In the genomic region with DNA sequence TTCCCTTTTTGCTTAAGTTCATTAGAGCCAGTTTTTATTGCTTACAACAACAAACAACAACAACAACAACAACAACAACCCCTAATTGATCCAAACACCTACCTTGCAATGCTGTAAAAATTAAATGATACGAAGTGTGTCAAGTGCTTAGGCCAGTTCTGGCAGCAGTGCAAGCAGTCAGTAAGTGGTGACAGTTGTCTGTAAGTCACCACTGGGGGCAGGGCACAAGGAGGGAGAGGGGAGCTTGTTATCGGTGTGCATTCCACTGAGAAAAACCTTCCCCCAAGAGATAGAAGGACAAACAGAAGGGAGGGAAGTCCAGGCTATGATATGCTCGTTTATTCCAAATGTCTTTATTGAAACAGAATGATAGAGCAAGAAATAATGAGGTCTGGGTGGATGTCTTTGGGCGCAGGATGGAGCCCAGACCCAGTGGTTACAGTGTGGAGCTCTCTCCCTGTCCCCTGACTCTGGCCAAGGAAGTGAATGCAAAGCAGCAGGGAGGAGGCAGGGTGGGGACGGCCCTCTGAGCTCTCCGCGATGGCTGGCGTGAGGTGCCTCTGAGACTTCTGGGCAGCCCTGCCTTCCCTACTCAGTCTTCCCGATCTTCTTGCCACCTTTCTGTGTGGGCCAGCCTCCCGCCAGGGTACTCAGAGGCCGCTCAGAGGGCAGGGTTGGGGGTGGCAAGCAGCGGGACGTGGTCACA, we compare ENCODE assay signal across 1 cellular context.
TF ChIP-seq lines count a peak whose summit lies in the region.

No MANE protein-coding gene starts in this region.

TF ChIP-seq in GM23338, 12 proteins besides CTCF, POLR2A, EP300 and RAD21:
- TF ChIP-seq POLR2AphosphoS5 (IDR thresholded peaks at IDR 0.05; ENCODE audit: low read depth), result no peak
- TF ChIP-seq ZNF331 (CRISPR knock-in tag; IDR thresholded peaks at IDR 0.05; ENCODE audit: low read depth), result no peak
- TF ChIP-seq, protein P1, sequence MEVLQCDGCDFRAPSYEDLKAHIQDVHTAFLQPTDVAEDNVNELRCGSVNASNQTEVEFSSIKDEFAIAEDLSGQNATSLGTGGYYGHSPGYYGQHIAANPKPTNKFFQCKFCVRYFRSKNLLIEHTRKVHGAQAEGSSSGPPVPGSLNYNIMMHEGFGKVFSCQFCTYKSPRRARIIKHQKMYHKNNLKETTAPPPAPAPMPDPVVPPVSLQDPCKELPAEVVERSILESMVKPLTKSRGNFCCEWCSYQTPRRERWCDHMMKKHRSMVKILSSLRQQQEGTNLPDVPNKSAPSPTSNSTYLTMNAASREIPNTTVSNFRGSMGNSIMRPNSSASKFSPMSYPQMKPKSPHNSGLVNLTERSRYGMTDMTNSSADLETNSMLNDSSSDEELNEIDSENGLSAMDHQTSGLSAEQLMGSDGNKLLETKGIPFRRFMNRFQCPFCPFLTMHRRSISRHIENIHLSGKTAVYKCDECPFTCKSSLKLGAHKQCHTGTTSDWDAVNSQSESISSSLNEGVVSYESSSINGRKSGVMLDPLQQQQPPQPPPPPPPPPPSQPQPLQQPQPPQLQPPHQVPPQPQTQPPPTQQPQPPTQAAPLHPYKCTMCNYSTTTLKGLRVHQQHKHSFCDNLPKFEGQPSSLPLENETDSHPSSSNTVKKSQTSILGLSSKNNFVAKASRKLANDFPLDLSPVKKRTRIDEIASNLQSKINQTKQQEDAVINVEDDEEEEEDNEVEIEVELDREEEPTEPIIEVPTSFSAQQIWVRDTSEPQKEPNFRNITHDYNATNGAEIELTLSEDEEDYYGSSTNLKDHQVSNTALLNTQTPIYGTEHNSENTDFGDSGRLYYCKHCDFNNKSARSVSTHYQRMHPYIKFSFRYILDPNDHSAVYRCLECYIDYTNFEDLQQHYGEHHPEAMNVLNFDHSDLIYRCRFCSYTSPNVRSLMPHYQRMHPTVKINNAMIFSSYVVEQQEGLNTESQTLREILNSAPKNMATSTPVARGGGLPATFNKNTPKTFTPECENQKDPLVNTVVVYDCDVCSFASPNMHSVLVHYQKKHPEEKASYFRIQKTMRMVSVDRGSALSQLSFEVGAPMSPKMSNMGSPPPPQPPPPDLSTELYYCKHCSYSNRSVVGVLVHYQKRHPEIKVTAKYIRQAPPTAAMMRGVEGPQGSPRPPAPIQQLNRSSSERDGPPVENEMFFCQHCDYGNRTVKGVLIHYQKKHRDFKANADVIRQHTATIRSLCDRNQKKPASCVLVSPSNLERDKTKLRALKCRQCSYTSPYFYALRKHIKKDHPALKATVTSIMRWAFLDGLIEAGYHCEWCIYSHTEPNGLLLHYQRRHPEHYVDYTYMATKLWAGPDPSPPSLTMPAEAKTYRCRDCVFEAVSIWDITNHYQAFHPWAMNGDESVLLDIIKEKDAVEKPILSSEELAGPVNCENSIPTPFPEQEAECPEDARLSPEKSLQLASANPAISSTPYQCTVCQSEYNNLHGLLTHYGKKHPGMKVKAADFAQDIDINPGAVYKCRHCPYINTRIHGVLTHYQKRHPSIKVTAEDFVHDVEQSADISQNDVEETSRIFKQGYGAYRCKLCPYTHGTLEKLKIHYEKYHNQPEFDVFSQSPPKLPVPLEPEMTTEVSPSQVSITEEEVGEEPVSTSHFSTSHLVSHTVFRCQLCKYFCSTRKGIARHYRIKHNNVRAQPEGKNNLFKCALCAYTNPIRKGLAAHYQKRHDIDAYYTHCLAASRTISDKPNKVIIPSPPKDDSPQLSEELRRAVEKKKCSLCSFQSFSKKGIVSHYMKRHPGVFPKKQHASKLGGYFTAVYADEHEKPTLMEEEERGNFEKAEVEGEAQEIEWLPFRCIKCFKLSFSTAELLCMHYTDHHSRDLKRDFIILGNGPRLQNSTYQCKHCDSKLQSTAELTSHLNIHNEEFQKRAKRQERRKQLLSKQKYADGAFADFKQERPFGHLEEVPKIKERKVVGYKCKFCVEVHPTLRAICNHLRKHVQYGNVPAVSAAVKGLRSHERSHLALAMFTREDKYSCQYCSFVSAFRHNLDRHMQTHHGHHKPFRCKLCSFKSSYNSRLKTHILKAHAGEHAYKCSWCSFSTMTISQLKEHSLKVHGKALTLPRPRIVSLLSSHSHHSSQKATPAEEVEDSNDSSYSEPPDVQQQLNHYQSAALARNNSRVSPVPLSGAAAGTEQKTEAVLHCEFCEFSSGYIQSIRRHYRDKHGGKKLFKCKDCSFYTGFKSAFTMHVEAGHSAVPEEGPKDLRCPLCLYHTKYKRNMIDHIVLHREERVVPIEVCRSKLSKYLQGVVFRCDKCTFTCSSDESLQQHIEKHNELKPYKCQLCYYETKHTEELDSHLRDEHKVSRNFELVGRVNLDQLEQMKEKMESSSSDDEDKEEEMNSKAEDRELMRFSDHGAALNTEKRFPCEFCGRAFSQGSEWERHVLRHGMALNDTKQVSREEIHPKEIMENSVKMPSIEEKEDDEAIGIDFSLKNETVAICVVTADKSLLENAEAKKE (CRISPR knock-in tag; IDR thresholded peaks at IDR 0.05), result no peak
- TF ChIP-seq STAT1 (IDR thresholded peaks at IDR 0.05; ENCODE audit: unreplicated experiment), result no peak
- TF ChIP-seq, protein P2, sequence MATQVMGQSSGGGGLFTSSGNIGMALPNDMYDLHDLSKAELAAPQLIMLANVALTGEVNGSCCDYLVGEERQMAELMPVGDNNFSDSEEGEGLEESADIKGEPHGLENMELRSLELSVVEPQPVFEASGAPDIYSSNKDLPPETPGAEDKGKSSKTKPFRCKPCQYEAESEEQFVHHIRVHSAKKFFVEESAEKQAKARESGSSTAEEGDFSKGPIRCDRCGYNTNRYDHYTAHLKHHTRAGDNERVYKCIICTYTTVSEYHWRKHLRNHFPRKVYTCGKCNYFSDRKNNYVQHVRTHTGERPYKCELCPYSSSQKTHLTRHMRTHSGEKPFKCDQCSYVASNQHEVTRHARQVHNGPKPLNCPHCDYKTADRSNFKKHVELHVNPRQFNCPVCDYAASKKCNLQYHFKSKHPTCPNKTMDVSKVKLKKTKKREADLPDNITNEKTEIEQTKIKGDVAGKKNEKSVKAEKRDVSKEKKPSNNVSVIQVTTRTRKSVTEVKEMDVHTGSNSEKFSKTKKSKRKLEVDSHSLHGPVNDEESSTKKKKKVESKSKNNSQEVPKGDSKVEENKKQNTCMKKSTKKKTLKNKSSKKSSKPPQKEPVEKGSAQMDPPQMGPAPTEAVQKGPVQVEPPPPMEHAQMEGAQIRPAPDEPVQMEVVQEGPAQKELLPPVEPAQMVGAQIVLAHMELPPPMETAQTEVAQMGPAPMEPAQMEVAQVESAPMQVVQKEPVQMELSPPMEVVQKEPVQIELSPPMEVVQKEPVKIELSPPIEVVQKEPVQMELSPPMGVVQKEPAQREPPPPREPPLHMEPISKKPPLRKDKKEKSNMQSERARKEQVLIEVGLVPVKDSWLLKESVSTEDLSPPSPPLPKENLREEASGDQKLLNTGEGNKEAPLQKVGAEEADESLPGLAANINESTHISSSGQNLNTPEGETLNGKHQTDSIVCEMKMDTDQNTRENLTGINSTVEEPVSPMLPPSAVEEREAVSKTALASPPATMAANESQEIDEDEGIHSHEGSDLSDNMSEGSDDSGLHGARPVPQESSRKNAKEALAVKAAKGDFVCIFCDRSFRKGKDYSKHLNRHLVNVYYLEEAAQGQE (IDR thresholded peaks at IDR 0.05; ENCODE audit: unreplicated experiment), result no peak
- no peak for TF ChIP-seq ZNF114 (CRISPR knock-in tag; IDR thresholded peaks at IDR 0.05)
- TF ChIP-seq, protein P3, sequence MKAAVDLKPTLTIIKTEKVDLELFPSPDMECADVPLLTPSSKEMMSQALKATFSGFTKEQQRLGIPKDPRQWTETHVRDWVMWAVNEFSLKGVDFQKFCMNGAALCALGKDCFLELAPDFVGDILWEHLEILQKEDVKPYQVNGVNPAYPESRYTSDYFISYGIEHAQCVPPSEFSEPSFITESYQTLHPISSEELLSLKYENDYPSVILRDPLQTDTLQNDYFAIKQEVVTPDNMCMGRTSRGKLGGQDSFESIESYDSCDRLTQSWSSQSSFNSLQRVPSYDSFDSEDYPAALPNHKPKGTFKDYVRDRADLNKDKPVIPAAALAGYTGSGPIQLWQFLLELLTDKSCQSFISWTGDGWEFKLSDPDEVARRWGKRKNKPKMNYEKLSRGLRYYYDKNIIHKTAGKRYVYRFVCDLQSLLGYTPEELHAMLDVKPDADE (IDR thresholded peaks at IDR 0.05), result no peak
- no peak for TF ChIP-seq JUNB (IDR thresholded peaks at IDR 0.05; ENCODE audit: unreplicated experiment)
- TF ChIP-seq EZH2phosphoT487 (IDR thresholded peaks at IDR 0.05; ENCODE audit: unreplicated experiment), result no peak
- TF ChIP-seq NANOG (IDR thresholded peaks at IDR 0.05; ENCODE audit: borderline replicate concordance), result no peak
- no peak for TF ChIP-seq CREB1 (CRISPR knock-in tag; IDR thresholded peaks at IDR 0.05; ENCODE audit: low read depth)
- TF ChIP-seq EZH2 (IDR thresholded peaks at IDR 0.05; ENCODE audit: low read depth, unreplicated experiment), result no peak
